8 cellular contexts compared by ENCODE assay signal in the genomic region with DNA sequence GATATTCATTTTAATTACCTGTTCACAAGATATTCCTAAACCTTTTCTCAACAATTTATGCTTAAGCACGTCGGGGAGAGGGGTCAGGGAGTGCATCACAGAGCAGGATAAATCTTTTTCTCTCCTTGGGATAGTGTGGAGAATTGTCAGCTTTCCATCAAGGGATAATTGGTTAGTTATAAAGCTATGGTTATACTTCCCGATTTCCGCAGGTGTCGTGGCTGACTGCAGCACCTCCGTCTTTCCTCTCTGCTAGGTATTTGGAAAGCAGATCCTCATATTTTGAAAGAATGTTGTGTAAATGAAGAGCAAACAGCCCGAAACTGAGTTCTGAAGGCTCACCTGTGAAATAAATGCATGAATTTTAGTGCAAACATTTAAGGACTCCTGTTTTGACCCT. TPM values are rescaled to one million over a fixed set of nuclear protein-coding genes. Genes with fewer than 3 reads are reported as not detected.
DNase-seq lines count a peak whose midpoint lies in the region; ATAC-seq, FAIRE-seq and TF ChIP-seq lines count a peak whose summit lies in the region.

No MANE protein-coding gene starts in this region.

- H3K9me3 Mint-ChIP-seq in activated T-cell treated with anti-CD3 and anti-CD28 coated beads, Interleukin-2, amount 50 U/mL, for 4 hours = no peaks in the 10 kb centered on the region
- no peaks in the 10 kb centered on the region for H3K9me3 Mint-ChIP-seq in astrocyte (ENCODE audit: unreplicated experiment)

- TF ChIP-seq RAD21 in liver (IDR thresholded peaks at IDR 0.05) = no peak

- no peaks in the 10 kb centered on the region for H3K27me3 Mint-ChIP-seq in activated T-cell treated with anti-CD3 and anti-CD28 coated beads, Interleukin-2, amount 50 U/mL, for 4 hours (ENCODE audit: low read depth)
- H3K27me3 Mint-ChIP-seq in astrocyte (ENCODE audit: low read depth, unreplicated experiment) = no peaks in the 10 kb centered on the region

- no peak for ATAC-seq in activated T-cell treated with anti-CD3 and anti-CD28 coated beads, Interleukin-2, amount 50 U/mL, for 4 hours
- no peak for ATAC-seq in HG03135 (IDR thresholded peaks at IDR 0.05; ENCODE audit: unreplicated experiment)

- no peaks in the 10 kb centered on the region for H4K20me1 ChIP-seq in astrocyte (ENCODE audit: insufficient read depth, low read length)

- peaks cover 6% of the 10 kb centered on the region for H3K79me2 ChIP-seq in astrocyte (ENCODE audit: insufficient read depth, low read length)

- no peak for TF ChIP-seq POLR2A in transverse colon (IDR thresholded peaks at IDR 0.05)

- WGBS in liver = 13% methylated on average over 7 of the region's 7 CpGs
- WGBS in transverse colon (ENCODE audit: low coverage in 1 of 2), 2 donors = 13 to 24% methylated on average over 7 of the region's 7 CpGs

- H3K27ac ChIP-seq in astrocyte (ENCODE audit: low read depth, low read length) (peak overlapping the region; percentile 89), liver (ENCODE audit: low read depth in 1 of 2, low read length in 2 of 2) (peak overlapping the region; percentile 5 to 73), transverse colon (peak overlapping the region; percentile 91 to 95 (median 92)), substantia nigra (ENCODE audit: low read depth, low read length, poor library complexity, severe bottlenecking) (no peak overlapping the region)

- H3K27me3 ChIP-seq in astrocyte (ENCODE audit: insufficient read depth, low read length) (no peaks in the 10 kb centered on the region), liver (ENCODE audit: control insufficient read depth in 4 of 4, insufficient read depth in 4 of 4, low read length in 3 of 4) (no peaks in the 10 kb centered on the region), transverse colon (no peaks in the 10 kb centered on the region)

- H3K4me3 Mint-ChIP-seq in activated T-cell treated with anti-CD3 and anti-CD28 coated beads, Interleukin-2, amount 50 U/mL, for 4 hours = peak overlapping the region; percentile 98
- H3K4me3 Mint-ChIP-seq in astrocyte (ENCODE audit: unreplicated experiment) = peak overlapping the region; percentile 98

- intact Hi-C loops in transverse colon (cut with DNase I; ENCODE audit: low total_unique reads) = loop anchor here (10.0 kb wide), 2 partner anchors 160 to 770 kb away; no protein-coding TSS in a partner anchor

- TF ChIP-seq CTCF in astrocyte (IDR thresholded peaks at IDR 0.05; ENCODE audit: insufficient read depth, low read depth, low read length) = no peak
- TF ChIP-seq CTCF in liver (IDR thresholded peaks at IDR 0.05; ENCODE audit: low read depth, low read length, missing input control) = no peak
- TF ChIP-seq CTCF in transverse colon (IDR thresholded peaks at IDR 0.05) = no peak

- no peak for DNase-seq in activated T-cell treated with anti-CD3 and anti-CD28 coated beads, Interleukin-2, amount 50 U/mL, for 4 hours
- DNase-seq in activated T-cell treated with anti-CD3 and anti-CD28 coated beads for 4 hours (no peak), astrocyte (ENCODE audit: low read depth) (no peak), transverse colon (no peak), mesenteric fat pad (ENCODE audit: low spot score) (no peak), substantia nigra (lab: John Stamatoyannopoulos, UW) (no peak)

- H3K27ac Mint-ChIP-seq in astrocyte (ENCODE audit: unreplicated experiment) = peak overlapping the region; percentile 97

- peak overlapping the region; percentile 95 for H3K4me2 ChIP-seq in astrocyte (ENCODE audit: low read length)

- H3K36me3 Mint-ChIP-seq in activated T-cell treated with anti-CD3 and anti-CD28 coated beads, Interleukin-2, amount 50 U/mL, for 4 hours (ENCODE audit: insufficient read depth) = peaks cover 4% of the 10 kb centered on the region
- peaks cover 2% of the 10 kb centered on the region for H3K36me3 Mint-ChIP-seq in astrocyte (ENCODE audit: low read depth, unreplicated experiment)

- H3K4me1 ChIP-seq in astrocyte (ENCODE audit: insufficient read depth, low read length) (peaks cover 4% of the 10 kb centered on the region), liver (ENCODE audit: control insufficient read depth in 4 of 4, insufficient read depth in 4 of 4, low read length in 3 of 4) (peaks cover 0 to 11% (median 4%) of the 10 kb centered on the region in 4 donors), transverse colon (peaks cover 0 to 13% (median 5%) of the 10 kb centered on the region in 4 donors)

- H3K9ac ChIP-seq in astrocyte (ENCODE audit: low read length) = peak overlapping the region; percentile 91
- peak overlapping the region; percentile 83 to 86 for H3K9ac ChIP-seq in liver (ENCODE audit: low read depth in 1 of 2, low read length in 2 of 2)

- H3K4me3 ChIP-seq in astrocyte (ENCODE audit: insufficient read depth, low read depth, low read length) = peak overlapping the region; percentile 83
- peak overlapping the region; percentile 62 to 90 (median 88) for H3K4me3 ChIP-seq in liver (ENCODE audit: low read depth in 1 of 3, low read length in 3 of 3)
- peak overlapping the region; percentile 62 to 79 (median 66) for H3K4me3 ChIP-seq in transverse colon

- peaks cover 16% of the 10 kb centered on the region for H3K4me1 Mint-ChIP-seq in activated T-cell treated with anti-CD3 and anti-CD28 coated beads, Interleukin-2, amount 50 U/mL, for 4 hours (ENCODE audit: low read depth)
- H3K4me1 Mint-ChIP-seq in astrocyte (ENCODE audit: low read depth, unreplicated experiment) = peaks cover 3% of the 10 kb centered on the region

- H3K36me3 ChIP-seq in astrocyte (ENCODE audit: insufficient read depth, low read length) = no peaks in the 10 kb centered on the region
- peaks cover 0 to 3% (median 0%) of the 10 kb centered on the region in 4 donors for H3K36me3 ChIP-seq in liver (ENCODE audit: control insufficient read depth in 4 of 4, insufficient read depth in 3 of 4, low read depth in 1 of 4, low read length in 3 of 4)
- peaks cover 0 to 6% (median 0%) of the 10 kb centered on the region in 4 donors for H3K36me3 ChIP-seq in transverse colon

- TF ChIP-seq EP300 in transverse colon (IDR thresholded peaks at IDR 0.05; ENCODE audit: low read depth) = no peak

- in situ Hi-C loops in transverse colon (cut with MboI; ENCODE audit: low pct_ligation_motif_present in 1 of 4, low pct_unique_long_range_greater_than_20kb in 1 of 4, low sequenced_read_pairs in 3 of 4) = loop anchor here in 1 of 4 donors (10.0 kb wide), 1 partner anchor 140 kb away; the partner anchor contains the start of gene PLEKHH2

- H2AFZ ChIP-seq in astrocyte (ENCODE audit: low read depth, low read length) = peak overlapping the region; percentile 95

- H3K9me3 ChIP-seq in astrocyte (ENCODE audit: insufficient read depth, low read depth, low read length) = no peaks in the 10 kb centered on the region
- no peaks in the 10 kb centered on the region for H3K9me3 ChIP-seq in liver (ENCODE audit: control insufficient read depth in 4 of 4, low read length in 3 of 4)
- H3K9me3 ChIP-seq in transverse colon = no peaks in the 10 kb centered on the region

- no peak for FAIRE-seq in astrocyte (lab: Jason Lieb, UNC)

TF ChIP-seq in liver, 16 proteins besides CTCF, POLR2A, EP300 and RAD21:
- no peak for TF ChIP-seq NR2F2 (IDR thresholded peaks at IDR 0.05)
- TF ChIP-seq FOXA2 (IDR thresholded peaks at IDR 0.05) = no peak
- TF ChIP-seq MAX (IDR thresholded peaks at IDR 0.05) = no peak
- TF ChIP-seq EGR1 (IDR thresholded peaks at IDR 0.05; ENCODE audit: low read depth in 2 of 2) = no peak
- no peak for TF ChIP-seq JUND (IDR thresholded peaks at IDR 0.05)
- TF ChIP-seq HNF4A (conservative IDR thresholded peaks at IDR 0.05) = no peak
- no peak for TF ChIP-seq TAF1 (conservative IDR thresholded peaks at IDR 0.05)
- TF ChIP-seq SP1 (IDR thresholded peaks at IDR 0.05) = no peak
- TF ChIP-seq FOXA1 (IDR thresholded peaks at IDR 0.05) = no peak
- TF ChIP-seq, protein P1, sequence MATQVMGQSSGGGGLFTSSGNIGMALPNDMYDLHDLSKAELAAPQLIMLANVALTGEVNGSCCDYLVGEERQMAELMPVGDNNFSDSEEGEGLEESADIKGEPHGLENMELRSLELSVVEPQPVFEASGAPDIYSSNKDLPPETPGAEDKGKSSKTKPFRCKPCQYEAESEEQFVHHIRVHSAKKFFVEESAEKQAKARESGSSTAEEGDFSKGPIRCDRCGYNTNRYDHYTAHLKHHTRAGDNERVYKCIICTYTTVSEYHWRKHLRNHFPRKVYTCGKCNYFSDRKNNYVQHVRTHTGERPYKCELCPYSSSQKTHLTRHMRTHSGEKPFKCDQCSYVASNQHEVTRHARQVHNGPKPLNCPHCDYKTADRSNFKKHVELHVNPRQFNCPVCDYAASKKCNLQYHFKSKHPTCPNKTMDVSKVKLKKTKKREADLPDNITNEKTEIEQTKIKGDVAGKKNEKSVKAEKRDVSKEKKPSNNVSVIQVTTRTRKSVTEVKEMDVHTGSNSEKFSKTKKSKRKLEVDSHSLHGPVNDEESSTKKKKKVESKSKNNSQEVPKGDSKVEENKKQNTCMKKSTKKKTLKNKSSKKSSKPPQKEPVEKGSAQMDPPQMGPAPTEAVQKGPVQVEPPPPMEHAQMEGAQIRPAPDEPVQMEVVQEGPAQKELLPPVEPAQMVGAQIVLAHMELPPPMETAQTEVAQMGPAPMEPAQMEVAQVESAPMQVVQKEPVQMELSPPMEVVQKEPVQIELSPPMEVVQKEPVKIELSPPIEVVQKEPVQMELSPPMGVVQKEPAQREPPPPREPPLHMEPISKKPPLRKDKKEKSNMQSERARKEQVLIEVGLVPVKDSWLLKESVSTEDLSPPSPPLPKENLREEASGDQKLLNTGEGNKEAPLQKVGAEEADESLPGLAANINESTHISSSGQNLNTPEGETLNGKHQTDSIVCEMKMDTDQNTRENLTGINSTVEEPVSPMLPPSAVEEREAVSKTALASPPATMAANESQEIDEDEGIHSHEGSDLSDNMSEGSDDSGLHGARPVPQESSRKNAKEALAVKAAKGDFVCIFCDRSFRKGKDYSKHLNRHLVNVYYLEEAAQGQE (IDR thresholded peaks at IDR 0.05) = no peak
- no peak for TF ChIP-seq ATF3 (IDR thresholded peaks at IDR 0.05)

RNA-seq across cellular contexts. Expression of gene DYNC2LI1, which starts 0.8 kb away (rescaled TPM):
- total RNA-seq in activated T-cell treated with anti-CD3 and anti-CD28 coated beads, Interleukin-2, amount 50 U/mL, for 4 hours = 1 to 10 TPM; 5.0 to 7.5 (median 5.2) TPM
- total RNA-seq in astrocyte = 15.3 and 15.7 TPM in 2 replicates
- 1 to 10 TPM; 5.6 to 6.1 TPM for total RNA-seq in liver
- polyA plus RNA-seq in liver = 1 to 10 TPM; 5.4 to 5.7 TPM
- 10 to 100 TPM in 3 of 4 donors, 1 to 10 TPM in 1; 6.6 to 26.9 (median 20.2) TPM for total RNA-seq in transverse colon
- 7.4 TPM for total RNA-seq in mesenteric fat pad
